8 cellular contexts compared by ENCODE assay signal in genomic region chrX:78103001-78103634, GRCh38. TPM values are rescaled to one million over a fixed set of nuclear protein-coding genes. Genes with fewer than 3 reads are reported as not detected.
DNase-seq lines count a peak whose midpoint lies in the region; ATAC-seq, FAIRE-seq and TF ChIP-seq lines count a peak whose summit lies in the region.

No MANE protein-coding gene starts in this region.

- in situ Hi-C loops in IMR-90 (cut with MboI; ENCODE audit: low sequenced_read_pairs), result no loop called here

- peaks cover 4% of the 10 kb centered on the region; the same call in 1 of the 2 replicates for H3K9me3 ChIP-seq in IMR-90 (ENCODE audit: control insufficient read depth, insufficient read depth, low read length)
- H3K9me3 ChIP-seq in mucosa of stomach (ENCODE audit: control insufficient read depth, low read length), result no peaks in the 10 kb centered on the region

- H3K9ac ChIP-seq in IMR-90 (ENCODE audit: low read depth, low read length) (peak overlapping the region; percentile 77), mucosa of stomach (ENCODE audit: low read length) (peak overlapping the region; percentile 47)

- WGBS in IMR-90 (ENCODE audit: extremely low coverage in 2 of 2, insufficient read length in 1 of 2), 2 experiments, result 77% methylated on average over 8 of the region's 23 CpGs; no CpG with 5 or more reads in 1 of the 2 experiments

- H3K14ac ChIP-seq in IMR-90 (replicated peaks; ENCODE audit: low read depth, low read length), result peak overlapping the region; percentile 86; the same call in 1 of the 2 replicates

- intact Hi-C loops in IMR-90 (cut with micrococcal nuclease), result no loop called here

- H2BK15ac ChIP-seq in IMR-90 (ENCODE audit: low read depth, low read length), result peak overlapping the region; percentile 66; the same call in 1 of the 3 replicates

- peak overlapping the region; percentile 83; the same call in 1 of the 2 replicates for H3K18ac ChIP-seq in IMR-90 (ENCODE audit: low read depth, low read length)

- H2BK20ac ChIP-seq in IMR-90 (ENCODE audit: low read depth, low read length), result no peak overlapping the region; the same call in 1 of the 2 replicates

- BruUV-seq in IMR-90 (replicated peaks; lab: Mats Ljungman, UMichigan), result no TSS peak

- H3K9me1 ChIP-seq in IMR-90 (ENCODE audit: insufficient read depth, low read length), result no peaks in the 10 kb centered on the region

- no peak for TF ChIP-seq CTCF in 22Rv1 (IDR thresholded peaks at IDR 0.05)
- no peak for TF ChIP-seq CTCF in IMR-90 (conservative IDR thresholded peaks at IDR 0.05; ENCODE audit: low read depth, low read length)
- no peak for TF ChIP-seq CTCF in bronchial epithelial cell (IDR thresholded peaks at IDR 0.05; ENCODE audit: insufficient read depth, low read length, severe bottlenecking)

- H2BK5ac ChIP-seq in IMR-90 (ENCODE audit: low read depth, low read length, poor library complexity, severe bottlenecking), result peak overlapping the region; percentile 94

- peak overlapping the region; percentile 80 for H3K27ac ChIP-seq in 22Rv1
- peak overlapping the region; percentile 91; the same call in 1 of the 2 replicates for H3K27ac ChIP-seq in IMR-90 (ENCODE audit: insufficient read depth, low read length)

- ATAC-seq in IMR-90 (ENCODE audit: low read depth), result no peak
- ATAC-seq in HG02642 (IDR thresholded peaks at IDR 0.05; ENCODE audit: poor library complexity, unreplicated experiment), result no peak

- no peak for FAIRE-seq in bronchial epithelial cell (lab: Jason Lieb, UNC)

- peak overlapping the region; percentile 81 for H4K5ac ChIP-seq in IMR-90 (ENCODE audit: low read depth, low read length)

- TF ChIP-seq POLR2A in IMR-90 (IDR thresholded peaks at IDR 0.05; ENCODE audit: low read depth, low read length), result no peak

- H3K36me3 ChIP-seq in IMR-90 (ENCODE audit: control insufficient read depth, insufficient read depth, low read length) (no peaks in the 10 kb centered on the region; the same call in 1 of the 2 replicates), bronchial epithelial cell (ENCODE audit: control insufficient read depth, insufficient read depth, low read length) (peaks cover 2% of the 10 kb centered on the region), mucosa of stomach (ENCODE audit: control insufficient read depth, insufficient read depth, low read length) (no peaks in the 10 kb centered on the region)

- H2AK5ac ChIP-seq in IMR-90 (ENCODE audit: low read depth, low read length), result 0 out of 2 replicates have a peak overlapping the region, but pooled peaks have one; percentile 0

- no peak for DNase-seq in IMR-90
- no peak for DNase-seq in bronchial epithelial cell (ENCODE audit: low read depth)
- DNase-seq in NCI-H69 (lab: John Stamatoyannopoulos, UW), result no peak
- DNase-seq in middle frontal gyrus (ENCODE audit: extremely low spot score, low spot score), result no peak
- no peak for DNase-seq in foreskin melanocyte

- H2AK9ac ChIP-seq in IMR-90 (replicated peaks; ENCODE audit: low read depth, low read length, poor library complexity), result peak overlapping the region; percentile 70

- dilution Hi-C loops in IMR-90 (cut with HindIII; ENCODE audit: low sequenced_read_pairs, unreplicated experiment), result no loop called here

- H2AFZ ChIP-seq in IMR-90 (replicated peaks; ENCODE audit: low read length, poor library complexity), result no peak overlapping the region

- H3K23ac ChIP-seq in IMR-90 (ENCODE audit: low read depth, low read length), result peak overlapping the region; percentile 92; the same call in 1 of the 2 replicates

- H3K27me3 ChIP-seq in IMR-90 (ENCODE audit: control insufficient read depth, insufficient read depth, low read length) (peaks cover 3% of the 10 kb centered on the region), bronchial epithelial cell (ENCODE audit: control insufficient read depth, insufficient read depth, low read length) (no peaks in the 10 kb centered on the region), mucosa of stomach (ENCODE audit: control insufficient read depth, insufficient read depth, low read length) (no peaks in the 10 kb centered on the region)

- H3K4ac ChIP-seq in IMR-90 (ENCODE audit: low read depth, low read length), result peak overlapping the region; percentile 95; the same call in 1 of the 2 replicates

- peak overlapping the region; percentile 88 for H3K4me2 ChIP-seq in IMR-90 (ENCODE audit: low read depth, low read length)

- POLR2A ChIA-PET in IMR-90 (lab: Charles Lee; ENCODE audit: unreplicated experiment), result interaction anchor here (0.7 kb wide), 1 partner anchor 12 kb away, joined by 3 read pairs; no protein-coding TSS in a partner anchor

- H3K56ac ChIP-seq in IMR-90 (ENCODE audit: extremely low read depth, insufficient read depth, low read length), result peak overlapping the region; percentile 82; the same call in 1 of the 2 replicates

- H3K4me3 ChIP-seq in IMR-90 (ENCODE audit: insufficient read depth, low read depth, low read length) (peak overlapping the region; percentile 35; the same call in 1 of the 2 replicates), bronchial epithelial cell (ENCODE audit: low read depth, low read length) (peak overlapping the region; percentile 43), mucosa of stomach (ENCODE audit: low read length) (no peak overlapping the region)

- peak overlapping the region; percentile 89 to 98 for H4K8ac ChIP-seq in IMR-90 (ENCODE audit: low read depth in 2 of 2, low read length in 2 of 2)

- TF ChIP-seq RAD21 in IMR-90 (IDR thresholded peaks at IDR 0.05; ENCODE audit: low read length), result no peak

- CTCF ChIA-PET in IMR-90 (lab: Yijun Ruan, JAX), result no interaction called here

- H4K20me1 ChIP-seq in IMR-90 (ENCODE audit: insufficient read depth, low read length), result peaks cover 46% of the 10 kb centered on the region

- peak overlapping the region; percentile 48 for H4K91ac ChIP-seq in IMR-90 (ENCODE audit: insufficient read depth, low read depth, low read length)

- H3K4me1 ChIP-seq in IMR-90 (ENCODE audit: control insufficient read depth, insufficient read depth, low read length), result peaks cover 4% of the 10 kb centered on the region; the same call in 1 of the 2 replicates
- H3K4me1 ChIP-seq in mucosa of stomach (ENCODE audit: control insufficient read depth, insufficient read depth, low read length), result peaks cover 14% of the 10 kb centered on the region

- H2BK120ac ChIP-seq in IMR-90 (ENCODE audit: low read depth, low read length), result peak overlapping the region; percentile 88

- H3K79me1 ChIP-seq in IMR-90 (ENCODE audit: low read depth in 1 of 2, low read length in 2 of 2), result peaks cover 2 to 5% of the 10 kb centered on the region in 2 experiments; a peak in 1 of 4 replicates

TF ChIP-seq in IMR-90, 13 proteins besides CTCF, POLR2A, EP300 and RAD21:
- TF ChIP-seq BHLHE40 (IDR thresholded peaks at IDR 0.05; ENCODE audit: low read depth, low read length) (no peak), CHD1 (IDR thresholded peaks at IDR 0.05; ENCODE audit: low read depth, low read length) (no peak), SMC3 (IDR thresholded peaks at IDR 0.05; ENCODE audit: low read depth, low read length) (no peak), CEBPB (IDR thresholded peaks at IDR 0.05; ENCODE audit: low read depth, low read length) (no peak), MAZ (IDR thresholded peaks at IDR 0.05; ENCODE audit: borderline replicate concordance, low read depth, low read length) (no peak), RCOR1 (IDR thresholded peaks at IDR 0.05; ENCODE audit: insufficient replicate concordance, low read length) (no peak), MXI1 (IDR thresholded peaks at IDR 0.05; ENCODE audit: borderline replicate concordance, low read depth, low read length) (no peak), FOS (IDR thresholded peaks at IDR 0.05; ENCODE audit: low read depth, low read length) (no peak)

RNA-seq across cellular contexts. Expression of gene PGK1, which starts 0.9 kb away (rescaled TPM):
- total RNA-seq in IMR-90 (2012; rRNA removed) (498 and 509 TPM in 2 replicates), bronchial epithelial cell (306 and 339 TPM in 2 replicates)
- 534 and 744 TPM in 2 replicates for polyA plus RNA-seq in IMR-90 (2012; rRNA removed)
- polyA plus RNA-seq in IMR-90 (2012; cell fraction: cytosol; rRNA removed), result 257 and 385 TPM in 2 replicates
- polyA plus RNA-seq in IMR-90 (2012; cell fraction: nucleus; rRNA removed; ENCODE audit: low replicate concordance), result 86.3 and 442 TPM in 2 replicates

RNA-seq across cellular contexts. Expression of gene TAF9B, which starts 36.3 kb away (rescaled TPM):
- total RNA-seq in IMR-90 (2012; rRNA removed), result 21.5 and 35.3 TPM in 2 replicates
- polyA plus RNA-seq in IMR-90 (2012; rRNA removed), result 11.9 and 12.4 TPM in 2 replicates
- polyA plus RNA-seq in IMR-90 (2012; cell fraction: cytosol; rRNA removed), result 1.6 and 4.6 TPM in 2 replicates
- polyA plus RNA-seq in IMR-90 (2012; cell fraction: nucleus; rRNA removed; ENCODE audit: low replicate concordance), result 0.40 and 3.4 TPM in 2 replicates
- 3.8 and 4.2 TPM in 2 replicates for total RNA-seq in bronchial epithelial cell
